In the genomic region with DNA sequence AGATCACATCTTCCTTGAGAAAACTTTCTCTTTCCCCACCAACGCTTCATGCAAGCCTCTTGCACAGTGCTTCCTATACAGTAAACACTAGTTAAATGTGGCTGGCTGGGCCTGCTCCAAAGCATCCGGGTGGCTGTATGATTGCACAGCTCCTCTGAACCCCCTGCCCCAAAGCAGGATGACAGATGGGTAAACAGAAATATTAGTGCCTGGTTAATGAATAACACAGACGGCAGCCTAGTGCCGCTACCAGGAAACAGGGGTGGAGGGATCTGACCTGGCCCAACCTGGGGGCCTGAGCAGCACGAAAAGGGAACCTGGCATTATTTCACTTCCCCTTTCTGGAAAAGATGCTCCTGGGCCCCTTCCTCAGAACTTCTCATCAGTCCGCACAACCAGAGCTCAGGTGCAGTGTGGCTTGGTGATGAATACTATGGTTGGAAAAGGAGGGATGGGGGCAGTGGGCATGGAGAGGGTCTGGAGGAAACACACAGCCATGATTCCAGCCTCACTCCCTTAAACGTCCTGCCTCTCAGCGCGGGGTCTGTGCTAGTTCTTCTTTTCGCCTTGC, we compare ENCODE assay signal across 10 cellular contexts. TPM values are rescaled to one million over a fixed set of nuclear protein-coding genes. Genes with fewer than 3 reads are reported as not detected.
DNase-seq lines count a peak whose midpoint lies in the region; ATAC-seq and TF ChIP-seq lines count a peak whose summit lies in the region.
"Had no signal": no experiment of that assay in that cellular context is flagged by ENCODE, and none has a peak within 500 bp of the region (broad histone marks: within the 10 kb centered on the region; RNA-seq: fewer than 3 reads in every experiment).

No MANE protein-coding gene starts in this region.

- H3K9me3 ChIP-seq in left ventricle myocardium inferior (replicated peaks) (no peaks in the 10 kb centered on the region), right atrium auricular region (no peaks in the 10 kb centered on the region), endocrine pancreas (ENCODE audit: control insufficient read depth, low read length) (no peaks in the 10 kb centered on the region), A673 (ENCODE audit: low read depth, low read length, poor library complexity, severe bottlenecking) (no peaks in the 10 kb centered on the region)

- peak overlapping the region; percentile 54 for H3K27ac ChIP-seq in left ventricle myocardium inferior (replicated peaks)
- peak overlapping the region in 1 of 2 donors; percentile 27 for H3K27ac ChIP-seq in right atrium auricular region
- no peak overlapping the region for H3K27ac ChIP-seq in A673 (ENCODE audit: low read depth, low read length, poor library complexity, severe bottlenecking)
- H3K27ac ChIP-seq: SK-N-MC had no signal

- no TSS peak for BruUV-seq in A673 (replicated peaks; lab: Mats Ljungman, UMichigan)

- H3K4me3 ChIP-seq in left ventricle myocardium inferior (no peak overlapping the region), right atrium auricular region (no peak overlapping the region), LNCaP clone FGC (ENCODE audit: low read depth, low read length) (no peak overlapping the region), endocrine pancreas (ENCODE audit: control insufficient read depth, insufficient read depth, low read length) (peak overlapping the region; percentile 14), A673 (ENCODE audit: low read depth, low read length, poor library complexity, severe bottlenecking) (no peak overlapping the region)
- H3K4me3 ChIP-seq: SK-N-MC had no signal

- H3K36me3 ChIP-seq in left ventricle myocardium inferior (no peaks in the 10 kb centered on the region), right atrium auricular region (no peaks in the 10 kb centered on the region), endocrine pancreas (ENCODE audit: control insufficient read depth, insufficient read depth, low read length) (no peaks in the 10 kb centered on the region), A673 (ENCODE audit: insufficient read depth, low read length, poor library complexity, severe bottlenecking) (no peaks in the 10 kb centered on the region)

- POLR2A ChIA-PET in A673 (lab: Charles Lee; ENCODE audit: low non-redundant PET) = no interaction called here

- H3K4me1 ChIP-seq in left ventricle myocardium inferior (peaks cover 39% of the 10 kb centered on the region), right atrium auricular region (peaks cover 0 to 34% of the 10 kb centered on the region in 2 donors), endocrine pancreas (ENCODE audit: control insufficient read depth, insufficient read depth, low read length) (peaks cover 13% of the 10 kb centered on the region), A673 (ENCODE audit: insufficient read depth, low read length, poor library complexity, severe bottlenecking) (no peaks in the 10 kb centered on the region)

- ATAC-seq in stimulated activated naive CD8-positive, alpha-beta T cell treated with anti-CD3 and anti-CD28 coated beads, Interleukin-15, Interleukin-2, amounts not matched to agents 100 U/mL and 50 U/mL, for 24 hours = no peak

- intact Hi-C loops in left ventricle myocardium inferior (cut with micrococcal nuclease) (no loop called here), A673 (cut with micrococcal nuclease; ENCODE audit: unreplicated experiment) (no loop called here)

- H3K27me3 ChIP-seq in left ventricle myocardium inferior (ENCODE audit: low read depth) (no peaks in the 10 kb centered on the region), right atrium auricular region (no peaks in the 10 kb centered on the region), endocrine pancreas (ENCODE audit: control insufficient read depth, insufficient read depth, low read length) (no peaks in the 10 kb centered on the region), A673 (replicated peaks; ENCODE audit: insufficient read depth, low read depth, low read length, poor library complexity) (no peaks in the 10 kb centered on the region)

- no peak for DNase-seq in left ventricle myocardium inferior
- no peak for DNase-seq in right atrium auricular region (ENCODE audit: low spot score)
- DNase-seq in LNCaP clone FGC (ENCODE audit: low read depth) = peak; percentile 74
- DNase-seq in amniotic stem cell (lab: John Stamatoyannopoulos, UW) = no peak
- DNase-seq in A673 (ENCODE audit: low spot score) = no peak
- no peak for DNase-seq in stimulated activated naive CD8-positive, alpha-beta T cell treated with anti-CD3 and anti-CD28 coated beads, Interleukin-15, Interleukin-2, amounts not matched to agents 100 U/mL and 50 U/mL, for 24 hours
- no peak for DNase-seq in HCEC 1CT

- no peak overlapping the region for H3K9ac ChIP-seq in endocrine pancreas (ENCODE audit: control insufficient read depth, insufficient read depth, low read length)

- TF ChIP-seq CTCF in left ventricle myocardium inferior (IDR thresholded peaks at IDR 0.05; ENCODE audit: borderline replicate concordance) = no peak
- TF ChIP-seq CTCF in right atrium auricular region (IDR thresholded peaks at IDR 0.05) = no peak
- no peak for TF ChIP-seq CTCF in LNCaP clone FGC (IDR thresholded peaks at IDR 0.05; ENCODE audit: control insufficient read depth, extremely low read depth, insufficient read depth)
- no peak for TF ChIP-seq CTCF in A673 (conservative IDR thresholded peaks at IDR 0.05; ENCODE audit: low read depth, low read length)

- CTCF ChIA-PET in A673 (lab: Charles Lee) = no interaction called here

RNA-seq across cellular contexts. Expression of a gene that starts 10.8 kb away (rescaled TPM):
- total RNA-seq in left ventricle myocardium inferior (0.27 TPM), right atrium auricular region (under 1 TPM in 1 of 2 donors, not detected in 1; 0.20 TPM), A673 (2021) (not detected in 2 replicates)
- total RNA-seq: M059J had no signal

RNA-seq across cellular contexts. Expression of a gene that starts 31.4 kb away (rescaled TPM):
- total RNA-seq in left ventricle myocardium inferior (not detected), right atrium auricular region (not detected), A673 (2021) (not detected in 2 replicates)
- total RNA-seq: M059J had no signal

RNA-seq across cellular contexts. Expression of a gene that starts 54.5 kb away (rescaled TPM):
- total RNA-seq in left ventricle myocardium inferior (7.9 TPM), right atrium auricular region (10 to 100 TPM in 1 of 2 donors, 1 to 10 TPM in 1; 6.9 to 52.4 TPM), A673 (2021) (not detected in 2 replicates)
